1 cellular context compared by ENCODE assay signal in the genomic region with DNA sequence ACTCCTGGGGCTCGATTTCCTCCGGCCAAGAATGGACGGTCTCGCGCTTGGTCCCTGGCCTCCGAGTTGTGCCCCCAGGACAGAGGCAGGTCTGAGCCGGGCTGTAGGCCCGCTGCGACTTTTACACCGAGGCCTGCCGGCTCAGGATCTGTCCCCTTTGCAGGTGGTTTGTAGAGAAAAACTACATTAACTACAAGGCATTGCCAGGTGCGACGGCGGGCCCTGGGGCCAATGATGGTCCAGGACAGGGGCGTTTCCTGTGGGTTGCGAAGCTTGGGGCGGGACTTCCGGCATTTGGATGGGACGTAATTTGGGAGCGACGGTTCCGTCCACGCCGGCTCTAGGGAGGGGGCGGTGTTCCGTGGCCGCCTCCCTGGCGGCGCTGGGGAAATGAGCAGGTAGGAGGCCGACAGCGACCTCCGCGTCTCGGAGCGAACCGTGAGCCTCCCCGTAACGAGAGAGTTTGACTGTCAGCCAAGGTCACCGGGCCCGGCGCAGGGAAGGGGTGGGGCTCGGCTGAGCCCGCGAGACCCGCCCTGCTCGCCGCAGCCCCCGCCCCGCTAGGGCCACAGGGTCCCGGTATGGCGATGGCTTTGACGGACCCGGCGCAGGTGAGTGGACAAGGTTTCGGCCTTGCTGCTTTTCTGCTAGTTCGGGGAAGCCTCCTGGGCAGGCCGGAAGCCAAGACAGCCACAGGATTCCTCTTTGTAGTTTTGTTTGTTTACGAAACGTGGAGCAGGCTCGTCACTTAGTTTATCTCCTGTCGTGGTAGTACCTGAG.
TF ChIP-seq lines count a peak whose summit lies in the region.

Gene ZNF805, plus strand, starts transcription at position 322 of the 780 bp plus-strand sequence. Its CDS starts 260 bp downstream, at position 582.

TF ChIP-seq in H1, 55 proteins besides CTCF, POLR2A, EP300 and RAD21:
- no peak for TF ChIP-seq BACH1 (IDR thresholded peaks at IDR 0.05; ENCODE audit: low read length)
- TF ChIP-seq, protein P1, sequence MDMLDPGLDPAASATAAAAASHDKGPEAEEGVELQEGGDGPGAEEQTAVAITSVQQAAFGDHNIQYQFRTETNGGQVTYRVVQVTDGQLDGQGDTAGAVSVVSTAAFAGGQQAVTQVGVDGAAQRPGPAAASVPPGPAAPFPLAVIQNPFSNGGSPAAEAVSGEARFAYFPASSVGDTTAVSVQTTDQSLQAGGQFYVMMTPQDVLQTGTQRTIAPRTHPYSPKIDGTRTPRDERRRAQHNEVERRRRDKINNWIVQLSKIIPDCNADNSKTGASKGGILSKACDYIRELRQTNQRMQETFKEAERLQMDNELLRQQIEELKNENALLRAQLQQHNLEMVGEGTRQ (IDR thresholded peaks at IDR 0.05; ENCODE audit: low read length), result no peak
- peak; percentile 60 for TF ChIP-seq RBBP5 (IDR thresholded peaks at IDR 0.05; ENCODE audit: borderline replicate concordance, low read depth, low read length)
- TF ChIP-seq NANOG (IDR thresholded peaks at IDR 0.05; ENCODE audit: insufficient read depth, low read depth, low read length, poor library complexity, severe bottlenecking), result no peak
- no peak for TF ChIP-seq TCF12 (IDR thresholded peaks at IDR 0.05; ENCODE audit: low read depth, low read length)
- 0 out of 4 replicates have a peak, but pooled peaks of 1 of the 2 experiments have one; percentile 19 for TF ChIP-seq HDAC2 (IDR thresholded peaks at IDR 0.05; ENCODE audit: borderline replicate concordance in 1 of 2, low read depth in 2 of 2, low read length in 2 of 2)
- TF ChIP-seq ATF3 (IDR thresholded peaks at IDR 0.05; ENCODE audit: insufficient read depth, low read depth, low read length), result peak; percentile 83
- TF ChIP-seq SIN3A (conservative IDR thresholded peaks at IDR 0.05 in 1 of 2, IDR thresholded peaks at IDR 0.05 in 1 of 2; ENCODE audit: low read depth in 1 of 2, low read length in 2 of 2), result peak in 1 of 2 experiments; percentile 93; a peak in 2 of 4 replicates
- TF ChIP-seq RFX5 (IDR thresholded peaks at IDR 0.05; ENCODE audit: borderline replicate concordance, low read depth, low read length), result no peak
- TF ChIP-seq POU5F1 (IDR thresholded peaks at IDR 0.05; ENCODE audit: low read depth, low read length), result no peak
- no peak for TF ChIP-seq MAFK (IDR thresholded peaks at IDR 0.05; ENCODE audit: low read depth, low read length)
- TF ChIP-seq FOSL1 (IDR thresholded peaks at IDR 0.05; ENCODE audit: insufficient read depth, low read depth, low read length), result no peak
- no peak for TF ChIP-seq BCL11A (IDR thresholded peaks at IDR 0.05; ENCODE audit: low read depth in 2 of 2, low read length in 2 of 2)
- no peak for TF ChIP-seq SAP30 (IDR thresholded peaks at IDR 0.05; ENCODE audit: insufficient read depth, insufficient replicate concordance, low read length)
- TF ChIP-seq SP4 (IDR thresholded peaks at IDR 0.05; ENCODE audit: low read length), result no peak
- TF ChIP-seq CBX8 (IDR thresholded peaks at IDR 0.05; ENCODE audit: borderline replicate concordance, low read depth, low read length), result no peak
- peak; percentile 95 for TF ChIP-seq GABPA (IDR thresholded peaks at IDR 0.05; ENCODE audit: borderline replicate concordance, insufficient read depth, low read length)
- no peak for TF ChIP-seq JUN (IDR thresholded peaks at IDR 0.05; ENCODE audit: low read depth, low read length)
- TF ChIP-seq POLR2AphosphoS5 (IDR thresholded peaks at IDR 0.05; ENCODE audit: low read depth, low read length), result peak; percentile 69
- no peak for TF ChIP-seq SIRT6 (IDR thresholded peaks at IDR 0.05; ENCODE audit: low read length)
- peak; percentile 78 for TF ChIP-seq SIX5 (IDR thresholded peaks at IDR 0.05; ENCODE audit: low read depth, low read length)
- TF ChIP-seq CHD7 (IDR thresholded peaks at IDR 0.05; ENCODE audit: insufficient replicate concordance, low read length), result no peak
- no peak for TF ChIP-seq ZNF274 (IDR thresholded peaks at IDR 0.05; ENCODE audit: borderline replicate concordance, extremely low read depth, low read length)
- TF ChIP-seq NRF1 (IDR thresholded peaks at IDR 0.05; ENCODE audit: low read depth, low read length), result no peak
- TF ChIP-seq CEBPB (IDR thresholded peaks at IDR 0.05; ENCODE audit: low read depth, low read length), result no peak
- no peak for TF ChIP-seq ATF2 (IDR thresholded peaks at IDR 0.05; ENCODE audit: low read length)
- TF ChIP-seq YY1 (IDR thresholded peaks at IDR 0.05; ENCODE audit: low read depth, low read length), result no peak
- TF ChIP-seq SP1 (IDR thresholded peaks at IDR 0.05; ENCODE audit: low read depth, low read length), result peak; percentile 84
- peak; percentile 45 for TF ChIP-seq SP2 (IDR thresholded peaks at IDR 0.05; ENCODE audit: low read length)
- TF ChIP-seq RXRA (IDR thresholded peaks at IDR 0.05; ENCODE audit: insufficient read depth, low read depth, low read length), result no peak
- no peak for TF ChIP-seq CHD1 (IDR thresholded peaks at IDR 0.05; ENCODE audit: low read depth, low read length)
- peak; percentile 69; the same call in 1 of the 2 replicates for TF ChIP-seq EGR1 (IDR thresholded peaks at IDR 0.05; ENCODE audit: borderline replicate concordance, low read depth, low read length)
- peak; percentile 77 for TF ChIP-seq SRF (IDR thresholded peaks at IDR 0.05; ENCODE audit: low read depth, low read length)
- TF ChIP-seq TAF7 (optimal IDR thresholded peaks at IDR 0.05; ENCODE audit: borderline replicate concordance, low read depth, low read length), result peak; percentile 81
- peak; percentile 96 for TF ChIP-seq KDM4A (IDR thresholded peaks at IDR 0.05; ENCODE audit: low read depth, low read length, severe bottlenecking)
- peak; percentile 90 for TF ChIP-seq TBP (IDR thresholded peaks at IDR 0.05; ENCODE audit: low read depth, low read length)
- 0 out of 2 replicates have a peak, but pooled peaks have one; percentile 15 for TF ChIP-seq E2F6 (IDR thresholded peaks at IDR 0.05)
- TF ChIP-seq MAX (IDR thresholded peaks at IDR 0.05), result peak; percentile 77
- TF ChIP-seq CBX5 (IDR thresholded peaks at IDR 0.05; ENCODE audit: low read depth, low read length), result no peak
- peak; percentile 67; the same call in 1 of the 2 replicates for TF ChIP-seq KDM5A (IDR thresholded peaks at IDR 0.05; ENCODE audit: low read length)
- TF ChIP-seq SUZ12 (IDR thresholded peaks at IDR 0.05; ENCODE audit: low read length), result no peak
- TF ChIP-seq CREB1 (IDR thresholded peaks at IDR 0.05), result peak; percentile 99
- no peak for TF ChIP-seq HDAC6 (IDR thresholded peaks at IDR 0.05; ENCODE audit: low read depth, low read length)
- TF ChIP-seq CHD2 (IDR thresholded peaks at IDR 0.05; ENCODE audit: low read length), result no peak
- TF ChIP-seq BRCA1 (IDR thresholded peaks at IDR 0.05; ENCODE audit: low read depth, low read length), result no peak
- no peak for TF ChIP-seq KDM1A (IDR thresholded peaks at IDR 0.05; ENCODE audit: borderline replicate concordance, low read length)
- no peak for TF ChIP-seq CTBP2 (IDR thresholded peaks at IDR 0.05; ENCODE audit: borderline replicate concordance, insufficient read depth, insufficient read length, low read length)
- peak; percentile 86 for TF ChIP-seq ASH2L (IDR thresholded peaks at IDR 0.05; ENCODE audit: low read length)
- no peak for TF ChIP-seq GTF2F1 (IDR thresholded peaks at IDR 0.05; ENCODE audit: borderline replicate concordance, low read depth, low read length)
- TF ChIP-seq JUND (IDR thresholded peaks at IDR 0.05; ENCODE audit: low read length), result no peak
- no peak for TF ChIP-seq TEAD4 (IDR thresholded peaks at IDR 0.05; ENCODE audit: low read depth, low read length)
- peak; percentile 92 for TF ChIP-seq PHF8 (conservative IDR thresholded peaks at IDR 0.05; ENCODE audit: low read depth, low read length)
- peak; percentile 92 for TF ChIP-seq TAF1 (IDR thresholded peaks at IDR 0.05; ENCODE audit: low read depth, low read length)
- no peak for TF ChIP-seq EZH2 (IDR thresholded peaks at IDR 0.05; ENCODE audit: low read depth, low read length, severe bottlenecking)
